Comparison of ENCODE assay signal across 1 cellular context in genomic region chr18:68874361-68874760, GRCh38.
TF ChIP-seq lines count a peak whose summit lies in the region.

No MANE protein-coding gene starts in this region.

TF ChIP-seq in HepG2, 621 proteins besides CTCF, POLR2A, EP300 and RAD21 (continued from another document):
- TF ChIP-seq ARID5B (CRISPR knock-in tag; IDR thresholded peaks at IDR 0.05) (no peak), CENPBD1 (CRISPR knock-in tag; IDR thresholded peaks at IDR 0.05; ENCODE audit: borderline replicate concordance, low read depth) (no peak)
